ENCODE assay signal across 32 cellular contexts in the genomic region with DNA sequence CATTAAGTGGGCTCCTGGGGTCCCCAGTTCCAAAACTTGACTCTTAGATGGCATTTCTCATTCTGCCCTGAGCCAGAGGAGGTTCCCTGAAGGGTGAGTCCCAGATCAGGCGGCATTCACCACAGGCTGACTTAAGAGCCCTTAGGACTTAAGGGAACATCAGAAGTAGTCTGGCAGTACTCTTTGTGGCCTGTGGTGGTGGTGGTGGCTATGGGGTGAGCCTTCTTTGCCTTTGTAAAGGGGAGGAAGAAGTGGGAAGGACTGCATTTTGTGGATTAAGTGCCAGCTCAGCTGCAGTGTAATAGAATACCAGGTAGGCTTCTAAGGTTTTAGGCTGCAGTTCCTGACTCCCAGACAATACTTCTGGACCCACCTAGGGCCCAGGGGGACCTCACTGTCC.
"Had no signal": no experiment of that assay in that cellular context is flagged by ENCODE, and none has a peak within 500 bp of the region (broad histone marks: within the 10 kb centered on the region; RNA-seq: fewer than 3 reads in every experiment).

No MANE protein-coding gene starts in this region.

- DNase-seq: activated CD4-positive, alpha-beta memory T cell treated with anti-CD3 and anti-CD28 coated beads, Interleukin-2, amount 10 ng/mL, durations not matched to agents 7 days and 5 days; activated CD4-positive, alpha-beta T cell treated with anti-CD3 and anti-CD28 coated beads for 1 hour; activated CD4-positive, alpha-beta T cell treated with anti-CD3 and anti-CD28 coated beads for 36 hours; activated CD4-positive, alpha-beta T cell treated with anti-CD3 and anti-CD28 coated beads for 48 hours; activated CD4-positive, alpha-beta T cell treated with anti-CD3 and anti-CD28 coated beads, Interleukin-2, amount 10 ng/mL, durations not matched to agents 7 days and 5 days; activated CD4-positive, alpha-beta T cell treated with anti-CD3 and anti-CD28 coated beads, Interleukin-2, amount 50 U/mL, for 48 hours; activated CD4-positive, CD25-positive, alpha-beta regulatory T cell; activated CD8-positive, alpha-beta memory T cell treated with anti-CD3 and anti-CD28 coated beads for 24 hours; activated CD8-positive, alpha-beta memory T cell treated with anti-CD3 and anti-CD28 coated beads, Interleukin-2, amount 10 ng/mL, durations not matched to agents 7 days and 5 days; activated CD8-positive, alpha-beta memory T cell treated with anti-CD3 and anti-CD28 coated beads, Interleukin-2, amount 50 U/mL, for 48 hours; activated CD8-positive, alpha-beta T cell treated with anti-CD3 and anti-CD28 coated beads, Interleukin-2, amount 10 ng/mL, durations not matched to agents 7 days and 5 days; activated effector memory CD4-positive, alpha-beta T cell treated with Interleukin-2 at 50 U/mL for 16 hours; activated gamma-delta T cell; activated naive CD4-positive, alpha-beta T cell treated with anti-CD3 and anti-CD28 coated beads, Interleukin-2, amount 10 ng/mL, durations not matched to agents 7 days and 5 days; activated naive CD4-positive, alpha-beta T cell treated with Interleukin-2 at 50 U/mL for 16 hours; activated naive CD8-positive, alpha-beta T cell treated with anti-CD3 and anti-CD28 coated beads, Interleukin-2, amount 10 ng/mL, durations not matched to agents 7 days and 5 days; activated naive CD8-positive, alpha-beta T cell treated with anti-CD3 and anti-CD28 coated beads, Interleukin-2, amount 50 U/mL, for 24 hours; activated T-cell treated with anti-CD3 and anti-CD28 coated beads, Interleukin-2, amount 50 U/mL, for 24 hours; activated T-cell treated with anti-CD3 and anti-CD28 coated beads, Interleukin-2, amount 50 U/mL, for 48 hours; amygdala; anterior cingulate cortex; caudate nucleus; cerebellar nuclear complex; T-helper 1 cell; T-helper 2 cell; T-helper 9 cell had no signal

- H3K27ac ChIP-seq: ascending aorta, cardiac muscle cell, VCaP had no signal

- FAIRE-seq: bronchial epithelial cell, TTC549 had no signal

- H3K4me1 ChIP-seq: ascending aorta had no signal

- H3K4me3 ChIP-seq: ascending aorta, cardiac muscle cell had no signal

- H3K27me3 ChIP-seq: ascending aorta, cardiac muscle cell had no signal

- H3K36me3 ChIP-seq: ascending aorta, cardiac muscle cell had no signal

- ATAC-seq: activated CD4-positive, alpha-beta T cell treated with anti-CD3 and anti-CD28 coated beads for 36 hours; activated CD4-positive, CD25-positive, alpha-beta regulatory T cell treated with anti-CD3 and anti-CD28 coated beads, Interleukin-2, amount 50 U/mL, for 24 hours; activated CD8-positive, alpha-beta memory T cell treated with anti-CD3 and anti-CD28 coated beads, Interleukin-2, amount 10 ng/mL, durations not matched to agents 7 days and 5 days; activated CD8-positive, alpha-beta T cell treated with anti-CD3 and anti-CD28 coated beads, Interleukin-2, amount 10 ng/mL, durations not matched to agents 7 days and 5 days; activated naive CD8-positive, alpha-beta T cell treated with anti-CD3 and anti-CD28 coated beads, Interleukin-2, amount 50 U/mL, for 24 hours had no signal
